13 cellular contexts compared by ENCODE assay signal in the genomic region with DNA sequence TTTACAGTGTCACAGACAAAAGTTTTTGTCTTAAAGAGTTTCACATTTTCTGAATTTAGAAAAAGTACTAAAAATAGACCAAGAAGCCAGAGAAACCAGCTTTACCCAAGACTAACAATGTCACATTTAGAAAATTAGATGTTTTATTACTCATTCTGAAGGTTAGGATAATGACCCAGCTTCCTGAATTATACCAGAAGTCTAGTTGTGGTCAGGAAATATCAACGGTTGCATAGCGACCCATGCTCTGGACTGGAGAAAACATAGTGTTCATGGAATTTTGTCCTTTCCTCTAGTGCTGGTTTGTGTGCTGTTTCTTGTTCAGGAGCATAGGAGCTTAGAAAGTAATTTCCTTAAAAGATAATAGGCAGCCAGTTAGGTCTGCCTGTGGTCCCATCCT. TPM values are rescaled to one million over a fixed set of nuclear protein-coding genes. Genes with fewer than 3 reads are reported as not detected.
DNase-seq lines count a peak whose midpoint lies in the region; FAIRE-seq and TF ChIP-seq lines count a peak whose summit lies in the region.
"Had no signal": no experiment of that assay in that cellular context is flagged by ENCODE, and none has a peak within 500 bp of the region (broad histone marks: within the 10 kb centered on the region; RNA-seq: fewer than 3 reads in every experiment).

No MANE protein-coding gene starts in this region.

- no peaks in the 10 kb centered on the region for H3K9me3 Mint-ChIP-seq in endothelial cell (ENCODE audit: unreplicated experiment)
- H3K9me3 Mint-ChIP-seq: effector memory CD8-positive, alpha-beta T cell; neural progenitor cell had no signal

- H3K27me3 Mint-ChIP-seq in endothelial cell (ENCODE audit: unreplicated experiment), result no peaks in the 10 kb centered on the region

- no peak for TF ChIP-seq POLR2A in GM12891 (IDR thresholded peaks at IDR 0.05; ENCODE audit: low read depth, low read length)

- H3K27ac Mint-ChIP-seq in endothelial cell (ENCODE audit: unreplicated experiment), result peak overlapping the region; percentile 80
- H3K27ac Mint-ChIP-seq: effector memory CD8-positive, alpha-beta T cell; neural progenitor cell had no signal

- POLR2A ChIA-PET in GM10248 (lab: Yijun Ruan, JAX), result no interaction called here

- TF ChIP-seq CTCF in D721Med (IDR thresholded peaks at IDR 0.05; ENCODE audit: insufficient read depth, missing control alignments) (no peak), endothelial cell (IDR thresholded peaks at IDR 0.05; ENCODE audit: unreplicated experiment) (no peak), GM10248 (IDR thresholded peaks at IDR 0.05; ENCODE audit: control extremely low read depth, extremely low read depth, low read depth, missing control alignments) (no peak)

- H3K4me1 Mint-ChIP-seq in endothelial cell (ENCODE audit: unreplicated experiment), result peaks cover 23% of the 10 kb centered on the region
- H3K4me1 Mint-ChIP-seq: neural progenitor cell had no signal

- DNase-seq in D721Med (ENCODE audit: insufficient read length, low spot score) (no peak), MV-4-11 (lab: John Stamatoyannopoulos, UW) (peak; percentile 80), endothelial cell (ENCODE audit: low spot score) (no peak), myocyte (ENCODE audit: low read depth) (peak; percentile 1), GM12891 (ENCODE audit: insufficient read length, low spot score) (no peak), GM10248 (ENCODE audit: extremely low spot score) (no peak), SHP77 treated with DMSO at 0.1 percent for 48 hours (lab: John Stamatoyannopoulos, UW) (no peak)
- DNase-seq in stimulated activated CD4-positive, alpha-beta T cell treated with anti-CD3 and anti-CD28 coated beads, Interleukin-4, amount 100 ng/mL, for 4 hours, result no peak
- DNase-seq: activated CD4-positive, alpha-beta T cell treated with anti-CD3 and anti-CD28 coated beads, Interleukin-2, amount 50 U/mL, for 1 hour; activated naive CD4-positive, alpha-beta T cell treated with anti-CD3 and anti-CD28 coated beads, Interleukin-2, amount 50 U/mL, for 16 hours; effector memory CD8-positive, alpha-beta T cell; stimulated activated naive CD8-positive, alpha-beta T cell treated with anti-CD3 and anti-CD28 coated beads, Interleukin-15, Interleukin-2, amounts not matched to agents 100 U/mL and 50 U/mL, for 24 hours had no signal

- peak; percentile 55 for FAIRE-seq in D721Med (lab: Jason Lieb, UNC)
- FAIRE-seq in GM12891 (lab: Jason Lieb, UNC), result no peak

- CTCF ChIA-PET in GM10248 (lab: Yijun Ruan, JAX), result no interaction called here

- no peak overlapping the region for H3K4me3 Mint-ChIP-seq in endothelial cell (ENCODE audit: unreplicated experiment)
- H3K4me3 Mint-ChIP-seq: effector memory CD8-positive, alpha-beta T cell; neural progenitor cell had no signal

- H3K36me3 Mint-ChIP-seq in endothelial cell (ENCODE audit: low read depth, unreplicated experiment), result no peaks in the 10 kb centered on the region
- H3K36me3 Mint-ChIP-seq: neural progenitor cell had no signal

TF ChIP-seq in GM12891, 5 proteins besides CTCF, POLR2A, EP300 and RAD21:
- TF ChIP-seq PAX5 (IDR thresholded peaks at IDR 0.05; ENCODE audit: insufficient read depth, low read length, severe bottlenecking) (no peak), TAF1 (IDR thresholded peaks at IDR 0.05; ENCODE audit: low read depth, low read length) (no peak), POLR2AphosphoS5 (IDR thresholded peaks at IDR 0.05; ENCODE audit: low read depth, low read length) (no peak)
TF ChIP-seq in GM12891: peak in this region for 0.

RNA-seq across cellular contexts. Expression of a gene that starts 59.0 kb away (rescaled TPM):
- total RNA-seq in endothelial cell (ENCODE audit: unreplicated experiment) (0.64 TPM), myocyte (not detected in 2 replicates)
- polyA plus RNA-seq in myocyte (2012), result not detected
- not detected for polyA plus RNA-seq in GM12891 (2012; ENCODE audit: low read depth, missing spikeins)

Comparison
In these comparisons a context has a peak if more than half of its experiments do, and no peak if none do; other contexts are left out.
1. DNase-seq: peak in MV-4-11 (single experiment) and myocyte (single experiment); none in D721Med (single experiment), endothelial cell (single experiment), stimulated activated CD4-positive, alpha-beta T cell treated with anti-CD3 and anti-CD28 coated beads, Interleukin-4, amount 100 ng/mL, for 4 hours (0 of 2), GM12891 (single experiment), GM10248 (single experiment) and SHP77 treated with DMSO at 0.1 percent for 48 hours (single experiment).